In the genomic region with DNA sequence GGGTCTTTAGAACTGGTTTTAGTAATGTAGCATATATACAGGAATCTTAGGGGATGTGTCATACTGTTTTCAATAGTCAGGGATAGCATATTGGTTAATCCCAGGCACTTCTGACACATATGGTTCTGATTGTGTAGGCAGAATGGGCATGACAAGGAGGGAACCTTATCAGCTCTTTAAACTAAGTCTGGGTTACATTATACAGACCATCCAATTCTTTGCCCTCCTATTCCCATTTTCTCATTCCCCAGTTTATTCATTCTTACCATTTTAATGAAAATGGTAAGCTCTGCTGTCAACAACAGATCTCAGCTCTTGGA, we compare ENCODE assay signal across 1 cellular context.
TF ChIP-seq lines count a peak whose summit lies in the region.

No MANE protein-coding gene starts in this region.

TF ChIP-seq in IMR-90, 13 proteins besides CTCF, POLR2A, EP300 and RAD21:
- TF ChIP-seq FOS (IDR thresholded peaks at IDR 0.05; ENCODE audit: low read depth, low read length) (no peak), MXI1 (IDR thresholded peaks at IDR 0.05; ENCODE audit: borderline replicate concordance, low read depth, low read length) (no peak), CEBPB (IDR thresholded peaks at IDR 0.05; ENCODE audit: low read depth, low read length) (peak; percentile 66; the same call in 1 of the 2 replicates)
- TF ChIP-seq, protein P1, sequence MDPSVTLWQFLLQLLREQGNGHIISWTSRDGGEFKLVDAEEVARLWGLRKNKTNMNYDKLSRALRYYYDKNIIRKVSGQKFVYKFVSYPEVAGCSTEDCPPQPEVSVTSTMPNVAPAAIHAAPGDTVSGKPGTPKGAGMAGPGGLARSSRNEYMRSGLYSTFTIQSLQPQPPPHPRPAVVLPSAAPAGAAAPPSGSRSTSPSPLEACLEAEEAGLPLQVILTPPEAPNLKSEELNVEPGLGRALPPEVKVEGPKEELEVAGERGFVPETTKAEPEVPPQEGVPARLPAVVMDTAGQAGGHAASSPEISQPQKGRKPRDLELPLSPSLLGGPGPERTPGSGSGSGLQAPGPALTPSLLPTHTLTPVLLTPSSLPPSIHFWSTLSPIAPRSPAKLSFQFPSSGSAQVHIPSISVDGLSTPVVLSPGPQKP (IDR thresholded peaks at IDR 0.05; ENCODE audit: borderline replicate concordance, low read depth, low read length) = no peak
- TF ChIP-seq, protein P2, sequence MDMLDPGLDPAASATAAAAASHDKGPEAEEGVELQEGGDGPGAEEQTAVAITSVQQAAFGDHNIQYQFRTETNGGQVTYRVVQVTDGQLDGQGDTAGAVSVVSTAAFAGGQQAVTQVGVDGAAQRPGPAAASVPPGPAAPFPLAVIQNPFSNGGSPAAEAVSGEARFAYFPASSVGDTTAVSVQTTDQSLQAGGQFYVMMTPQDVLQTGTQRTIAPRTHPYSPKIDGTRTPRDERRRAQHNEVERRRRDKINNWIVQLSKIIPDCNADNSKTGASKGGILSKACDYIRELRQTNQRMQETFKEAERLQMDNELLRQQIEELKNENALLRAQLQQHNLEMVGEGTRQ (IDR thresholded peaks at IDR 0.05; ENCODE audit: low read depth, low read length) = no peak
